In genomic region chr14:34699873-34700621, GRCh38 we compare ENCODE assay signal across 9 cellular contexts. TPM values are rescaled to one million over a fixed set of nuclear protein-coding genes. Genes with fewer than 3 reads are reported as not detected.
DNase-seq lines count a peak whose midpoint lies in the region; ATAC-seq, FAIRE-seq and TF ChIP-seq lines count a peak whose summit lies in the region.
"Had no signal": no experiment of that assay in that cellular context is flagged by ENCODE, and none has a peak within 500 bp of the region (broad histone marks: within the 10 kb centered on the region; RNA-seq: fewer than 3 reads in every experiment).

No MANE protein-coding gene starts in this region.

- H4K8ac ChIP-seq in IMR-90 (ENCODE audit: low read depth in 2 of 2, low read length in 2 of 2): peak overlapping the region in 1 of 2 experiments; percentile 74; a peak in 2 of 4 replicates

- FAIRE-seq in A204.1 (lab: Jason Lieb, UNC): peak; percentile 98

- WGBS in IMR-90 (ENCODE audit: extremely low coverage in 2 of 2, insufficient read length in 1 of 2), 2 experiments: 0% methylated on average over 2 of the region's 4 CpGs; no CpG with 5 or more reads in 1 of the 2 experiments

- peak overlapping the region; percentile 86 for H3K4me2 ChIP-seq in IMR-90 (ENCODE audit: low read depth, low read length)

- peak overlapping the region; percentile 51; the same call in 1 of the 3 replicates for H2BK15ac ChIP-seq in IMR-90 (ENCODE audit: low read depth, low read length)

- peak overlapping the region; percentile 15; the same call in 1 of the 2 replicates for H3K9ac ChIP-seq in IMR-90 (ENCODE audit: low read depth, low read length)

- peaks cover 2% of the 10 kb centered on the region for H3K4me1 ChIP-seq in IMR-90 (ENCODE audit: control insufficient read depth, insufficient read depth, low read length)

- peak overlapping the region; percentile 16; the same call in 1 of the 2 replicates for H2AK5ac ChIP-seq in IMR-90 (ENCODE audit: low read depth, low read length)

- CTCF ChIA-PET in IMR-90 (lab: Yijun Ruan, JAX): interaction anchor here (0.6 to 1.0 kb wide), 2 partner anchors 10 to 124 kb away, joined by 3 to 4 read pairs; no protein-coding TSS in a partner anchor

- ATAC-seq in IMR-90 (ENCODE audit: low read depth) (peak; percentile 85), GM18868 (IDR thresholded peaks at IDR 0.05; ENCODE audit: unreplicated experiment) (no peak), GM21381 (IDR thresholded peaks at IDR 0.05; ENCODE audit: unreplicated experiment) (no peak)

- peaks cover 2% of the 10 kb centered on the region; the same call in 1 of the 2 replicates for H3K9me1 ChIP-seq in IMR-90 (ENCODE audit: insufficient read depth, low read length)

- peaks cover 5% of the 10 kb centered on the region; the same call in 1 of the 2 replicates for H4K20me1 ChIP-seq in IMR-90 (ENCODE audit: insufficient read depth, low read length)

- peak overlapping the region; percentile 94 for H2BK5ac ChIP-seq in IMR-90 (ENCODE audit: low read depth, low read length, poor library complexity, severe bottlenecking)

- peak; percentile 93 for DNase-seq in IMR-90
- DNase-seq in SK-N-DZ (ENCODE audit: low spot score): peak; percentile 43
- DNase-seq in glomerular endothelial cell (ENCODE audit: extremely low read depth, low read depth, low spot score): peak; percentile 61
- no peak for DNase-seq in foreskin melanocyte
- DNase-seq in activated CD4-positive, CD25-positive, alpha-beta regulatory T cell (lab: John Stamatoyannopoulos, UW): no peak

- H3K79me1 ChIP-seq in IMR-90 (ENCODE audit: low read depth in 1 of 2, low read length in 2 of 2): no peaks in the 10 kb centered on the region

- in situ Hi-C loops in IMR-90 (cut with MboI; ENCODE audit: low sequenced_read_pairs): no loop called here

- TF ChIP-seq POLR2A in IMR-90 (IDR thresholded peaks at IDR 0.05; ENCODE audit: low read depth, low read length): no peak

- H3K27me3 ChIP-seq in IMR-90 (ENCODE audit: control insufficient read depth, insufficient read depth, low read length): no peaks in the 10 kb centered on the region

- peak overlapping the region; percentile 3; the same call in 1 of the 2 replicates for H3K23ac ChIP-seq in IMR-90 (ENCODE audit: low read depth, low read length)

- no TSS peak for BruUV-seq in IMR-90 (replicated peaks; lab: Mats Ljungman, UMichigan)

- POLR2A ChIA-PET in IMR-90 (lab: Charles Lee; ENCODE audit: unreplicated experiment): interaction anchor here (0.6 to 1.8 kb wide), 3 partner anchors 8 to 13 kb away, joined by 3 to 7 read pairs (median 3); no protein-coding TSS in a partner anchor

- H4K5ac ChIP-seq in IMR-90 (ENCODE audit: low read depth, low read length): peak overlapping the region; percentile 37; the same call in 1 of the 2 replicates

- TF ChIP-seq CTCF in IMR-90 (conservative IDR thresholded peaks at IDR 0.05; ENCODE audit: low read depth, low read length): no peak

- TF ChIP-seq RAD21 in IMR-90 (IDR thresholded peaks at IDR 0.05; ENCODE audit: low read length): no peak

- no peaks in the 10 kb centered on the region for H3K9me3 ChIP-seq in IMR-90 (ENCODE audit: control insufficient read depth, insufficient read depth, low read length)

- H3K4ac ChIP-seq in IMR-90 (ENCODE audit: low read depth, low read length): peak overlapping the region; percentile 23; the same call in 1 of the 2 replicates

- H3K56ac ChIP-seq in IMR-90 (ENCODE audit: extremely low read depth, insufficient read depth, low read length): peak overlapping the region; percentile 56; the same call in 1 of the 2 replicates

- dilution Hi-C loops in IMR-90 (cut with HindIII; ENCODE audit: low sequenced_read_pairs, unreplicated experiment): no loop called here

- peak overlapping the region; percentile 48; the same call in 1 of the 2 replicates for H4K91ac ChIP-seq in IMR-90 (ENCODE audit: insufficient read depth, low read depth, low read length)

- intact Hi-C loops in IMR-90 (cut with micrococcal nuclease): no loop called here

- peak overlapping the region; percentile 18; the same call in 1 of the 2 replicates for H3K27ac ChIP-seq in IMR-90 (ENCODE audit: insufficient read depth, low read length)

- H3K14ac ChIP-seq in IMR-90 (replicated peaks; ENCODE audit: low read depth, low read length): peak overlapping the region; percentile 5; the same call in 1 of the 2 replicates

- no peak overlapping the region for H2AK9ac ChIP-seq in IMR-90 (replicated peaks; ENCODE audit: low read depth, low read length, poor library complexity)

- H3K36me3 ChIP-seq in IMR-90 (ENCODE audit: control insufficient read depth, insufficient read depth, low read length): no peaks in the 10 kb centered on the region

- H2BK120ac ChIP-seq in IMR-90 (ENCODE audit: low read depth, low read length): peak overlapping the region; percentile 48

- no peak overlapping the region for H3K4me3 ChIP-seq in IMR-90 (ENCODE audit: insufficient read depth, low read depth, low read length)
- H3K4me3 ChIP-seq: lung had no signal

- peak overlapping the region; percentile 75; the same call in 1 of the 2 replicates for H3K18ac ChIP-seq in IMR-90 (ENCODE audit: low read depth, low read length)

- peak overlapping the region; percentile 78; the same call in 1 of the 2 replicates for H2BK20ac ChIP-seq in IMR-90 (ENCODE audit: low read depth, low read length)

- peak overlapping the region; percentile 18 for H2AFZ ChIP-seq in IMR-90 (replicated peaks; ENCODE audit: low read length, poor library complexity)

TF ChIP-seq in IMR-90, 13 proteins besides CTCF, POLR2A, EP300 and RAD21:
- TF ChIP-seq MAZ (IDR thresholded peaks at IDR 0.05; ENCODE audit: borderline replicate concordance, low read depth, low read length) (no peak), USF2 (IDR thresholded peaks at IDR 0.05; ENCODE audit: low read depth, low read length) (no peak), NFE2L2 (IDR thresholded peaks at IDR 0.05; ENCODE audit: low read depth, low read length) (no peak), SMC3 (IDR thresholded peaks at IDR 0.05; ENCODE audit: low read depth, low read length) (no peak), BHLHE40 (IDR thresholded peaks at IDR 0.05; ENCODE audit: low read depth, low read length) (no peak), CHD1 (IDR thresholded peaks at IDR 0.05; ENCODE audit: low read depth, low read length) (no peak), FOS (IDR thresholded peaks at IDR 0.05; ENCODE audit: low read depth, low read length) (peak; percentile 77; the same call in 1 of the 2 replicates), MXI1 (IDR thresholded peaks at IDR 0.05; ENCODE audit: borderline replicate concordance, low read depth, low read length) (0 out of 2 replicates have a peak, but pooled peaks have one; percentile 7), CEBPB (IDR thresholded peaks at IDR 0.05; ENCODE audit: low read depth, low read length) (peak; percentile 92)
- TF ChIP-seq, protein P1, sequence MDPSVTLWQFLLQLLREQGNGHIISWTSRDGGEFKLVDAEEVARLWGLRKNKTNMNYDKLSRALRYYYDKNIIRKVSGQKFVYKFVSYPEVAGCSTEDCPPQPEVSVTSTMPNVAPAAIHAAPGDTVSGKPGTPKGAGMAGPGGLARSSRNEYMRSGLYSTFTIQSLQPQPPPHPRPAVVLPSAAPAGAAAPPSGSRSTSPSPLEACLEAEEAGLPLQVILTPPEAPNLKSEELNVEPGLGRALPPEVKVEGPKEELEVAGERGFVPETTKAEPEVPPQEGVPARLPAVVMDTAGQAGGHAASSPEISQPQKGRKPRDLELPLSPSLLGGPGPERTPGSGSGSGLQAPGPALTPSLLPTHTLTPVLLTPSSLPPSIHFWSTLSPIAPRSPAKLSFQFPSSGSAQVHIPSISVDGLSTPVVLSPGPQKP (IDR thresholded peaks at IDR 0.05; ENCODE audit: borderline replicate concordance, low read depth, low read length): no peak

RNA-seq across cellular contexts. Expression of gene CFL2, which starts 14.3 kb away (rescaled TPM):
- total RNA-seq in IMR-90 (2012; rRNA removed) (151 and 187 TPM in 2 replicates), glomerular endothelial cell (69.6 and 74.9 TPM in 2 replicates)
- polyA plus RNA-seq in IMR-90 (2012; rRNA removed): 75.1 and 106 TPM in 2 replicates
- polyA plus RNA-seq in IMR-90 (2012; cell fraction: cytosol; rRNA removed): 12.7 and 19.1 TPM in 2 replicates
- polyA plus RNA-seq in IMR-90 (2012; cell fraction: nucleus; rRNA removed; ENCODE audit: low replicate concordance): 2.4 and 28.7 TPM in 2 replicates
- polyA plus RNA-seq in SK-N-DZ (2014; cell fraction: cytosol; rRNA removed): 28.1 and 36.4 TPM in 2 replicates
- 22.4 and 28.6 TPM in 2 replicates for polyA plus RNA-seq in SK-N-DZ (2014; cell fraction: nucleus; rRNA removed)

Comparison
In these comparisons a context has a peak if more than half of its experiments do, and no peak if none do; other contexts are left out.
1. DNase-seq: peak in IMR-90 (single experiment), SK-N-DZ (single experiment) and glomerular endothelial cell (single experiment); none in foreskin melanocyte (single experiment) and activated CD4-positive, CD25-positive, alpha-beta regulatory T cell (0 of 4).